Comparison of ENCODE assay signal across 8 cellular contexts in the genomic region with DNA sequence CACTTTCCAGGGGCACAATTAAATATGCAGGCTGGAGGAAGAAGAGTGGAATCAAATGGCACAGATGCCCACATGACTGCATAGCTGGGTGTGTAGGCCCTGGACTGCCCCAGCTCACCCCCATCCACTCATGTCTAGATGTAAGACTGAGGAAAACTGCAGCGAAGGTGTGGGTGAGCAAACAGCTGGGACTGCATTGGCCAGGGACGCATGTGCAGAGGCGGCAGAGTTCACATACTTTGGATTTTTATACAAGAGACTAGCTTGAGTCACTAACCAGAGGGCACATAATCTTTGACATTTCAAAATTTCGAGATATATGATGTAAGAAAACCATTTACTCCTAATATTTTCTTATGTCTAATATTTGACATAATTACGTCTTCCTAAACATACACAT.
DNase-seq lines count a peak whose midpoint lies in the region; ATAC-seq and TF ChIP-seq lines count a peak whose summit lies in the region.
"Had no signal": no experiment of that assay in that cellular context is flagged by ENCODE, and none has a peak within 500 bp of the region (broad histone marks: within the 10 kb centered on the region; RNA-seq: fewer than 3 reads in every experiment).

No MANE protein-coding gene starts in this region.

- DNase-seq in HCEC 1CT (peak; percentile 95), T1000 (lab: John Stamatoyannopoulos, UW) (peak; percentile 23), Right ventricle myocardium superior (no peak), retinal pigment epithelial cell (ENCODE audit: low read depth) (peak; percentile 86), AML-193 (lab: John Stamatoyannopoulos, UW) (no peak)
- DNase-seq: NCI-H524 treated with DMSO at 0.1 percent for 48 hours had no signal

- H3K4me3 ChIP-seq in retinal pigment epithelial cell (ENCODE audit: low read length) = no peak overlapping the region

- intact Hi-C loops in Right ventricle myocardium superior (cut with DNase I) = no loop called here

- TF ChIP-seq CTCF in retinal pigment epithelial cell (conservative IDR thresholded peaks at IDR 0.05; ENCODE audit: low read depth, low read length) = no peak

- peak; percentile 88 for ATAC-seq in Right ventricle myocardium superior (ENCODE audit: poor library complexity)
- no peak for ATAC-seq in GM19023 (IDR thresholded peaks at IDR 0.05; ENCODE audit: unreplicated experiment)
- ATAC-seq in HG03342 (IDR thresholded peaks at IDR 0.05; ENCODE audit: unreplicated experiment) = no peak

Comparison
In these comparisons a context has a peak if more than half of its experiments do, and no peak if none do; other contexts are left out.
1. DNase-seq: peak in HCEC 1CT (single experiment), T1000 (single experiment) and retinal pigment epithelial cell (single experiment); none in Right ventricle myocardium superior (single experiment) and AML-193 (0 of 2).